Comparison of ENCODE assay signal across 8 cellular contexts in genomic region chr4:99998062-99998880, GRCh38. TPM values are rescaled to one million over a fixed set of nuclear protein-coding genes. Genes with fewer than 3 reads are reported as not detected.
DNase-seq lines count a peak whose midpoint lies in the region; ATAC-seq and TF ChIP-seq lines count a peak whose summit lies in the region.

No MANE protein-coding gene starts in this region.

- DNase-seq in activated T-cell treated with anti-CD3 and anti-CD28 coated beads, Interleukin-2, amount 50 U/mL, for 4 hours, result no peak
- DNase-seq in activated T-cell treated with anti-CD3 and anti-CD28 coated beads, Interleukin-2, amount 50 U/mL, for 48 hours, result no peak
- peak; percentile 5 for DNase-seq in SW480 (ENCODE audit: low spot score)
- peak; percentile 61 for DNase-seq in iris pigment epithelial cell (ENCODE audit: low read depth)
- no peak for DNase-seq in esophagus squamous epithelium (lab: John Stamatoyannopoulos, UW)
- DNase-seq in SK-N-DZ (ENCODE audit: low spot score), result no peak
- no peak for DNase-seq in germinal center (ENCODE audit: low spot score)

- no peak overlapping the region for H3K4me3 ChIP-seq in esophagus squamous epithelium

- H3K36me3 ChIP-seq in esophagus squamous epithelium, result no peaks in the 10 kb centered on the region

- WGBS in esophagus squamous epithelium, 2 donors, result 41 to 45% methylated on average over 2 of the region's 2 CpGs

- peaks cover 0 to 9% (median 0%) of the 10 kb centered on the region in 3 donors for H3K4me1 ChIP-seq in esophagus squamous epithelium

- intact Hi-C loops in esophagus squamous epithelium (cut with DNase I), result no loop called here

- TF ChIP-seq CTCF in esophagus squamous epithelium (IDR thresholded peaks at IDR 0.05), result peak in 3 of 6 experiments; percentile 18 to 49 (median 34)

- no peaks in the 10 kb centered on the region for H3K27me3 ChIP-seq in esophagus squamous epithelium

- H3K36me3 Mint-ChIP-seq in activated T-cell treated with anti-CD3 and anti-CD28 coated beads, Interleukin-2, amount 50 U/mL, for 4 hours (ENCODE audit: insufficient read depth), result no peaks in the 10 kb centered on the region

- no peak overlapping the region for H3K4me3 Mint-ChIP-seq in activated T-cell treated with anti-CD3 and anti-CD28 coated beads, Interleukin-2, amount 50 U/mL, for 4 hours

- H3K27me3 Mint-ChIP-seq in activated T-cell treated with anti-CD3 and anti-CD28 coated beads, Interleukin-2, amount 50 U/mL, for 4 hours (ENCODE audit: low read depth), result no peaks in the 10 kb centered on the region

- H3K9me3 Mint-ChIP-seq in activated T-cell treated with anti-CD3 and anti-CD28 coated beads, Interleukin-2, amount 50 U/mL, for 4 hours, result no peaks in the 10 kb centered on the region

- H3K27ac ChIP-seq in esophagus squamous epithelium, result no peak overlapping the region

- H3K4me1 Mint-ChIP-seq in activated T-cell treated with anti-CD3 and anti-CD28 coated beads, Interleukin-2, amount 50 U/mL, for 4 hours (ENCODE audit: low read depth), result no peaks in the 10 kb centered on the region

- TF ChIP-seq POLR2A in esophagus squamous epithelium (IDR thresholded peaks at IDR 0.05), result no peak

- H3K9me3 ChIP-seq in esophagus squamous epithelium, result no peaks in the 10 kb centered on the region

- peak; percentile 32 to 57 for ATAC-seq in activated T-cell treated with anti-CD3 and anti-CD28 coated beads, Interleukin-2, amount 50 U/mL, for 4 hours
- ATAC-seq in HG03469 (IDR thresholded peaks at IDR 0.05; ENCODE audit: unreplicated experiment), result peak; percentile 55

RNA-seq across cellular contexts. Expression of gene H2AZ1, which starts 48.2 kb away (rescaled TPM):
- total RNA-seq in activated T-cell treated with anti-CD3 and anti-CD28 coated beads, Interleukin-2, amount 50 U/mL, for 4 hours, result 100 to 1,000 TPM; 358 to 431 (median 388) TPM
- total RNA-seq in esophagus squamous epithelium, result 100 to 1,000 TPM; 109 to 419 (median 322) TPM
- polyA plus RNA-seq in SK-N-DZ (2014; cell fraction: cytosol; rRNA removed), result 1,104 and 1,504 TPM in 2 replicates
- 763 and 1,237 TPM in 2 replicates for polyA plus RNA-seq in SK-N-DZ (2014; cell fraction: nucleus; rRNA removed)

RNA-seq across cellular contexts. Expression of gene DNAJB14, which starts 51.9 kb away (rescaled TPM):
- 10 to 100 TPM; 38.8 to 42.4 (median 40.5) TPM for total RNA-seq in activated T-cell treated with anti-CD3 and anti-CD28 coated beads, Interleukin-2, amount 50 U/mL, for 4 hours
- 10 to 100 TPM; 19.6 to 41.5 (median 27.3) TPM for total RNA-seq in esophagus squamous epithelium
- polyA plus RNA-seq in SK-N-DZ (2014; cell fraction: cytosol; rRNA removed), result 10.7 and 15.2 TPM in 2 replicates
- 19.3 and 26.3 TPM in 2 replicates for polyA plus RNA-seq in SK-N-DZ (2014; cell fraction: nucleus; rRNA removed)

Comparison
In these comparisons a context has a peak if more than half of its experiments do, and no peak if none do; other contexts are left out.
1. DNase-seq: peak in SW480 (single experiment) and iris pigment epithelial cell (single experiment); none in activated T-cell treated with anti-CD3 and anti-CD28 coated beads, Interleukin-2, amount 50 U/mL, for 4 hours (single experiment), activated T-cell treated with anti-CD3 and anti-CD28 coated beads, Interleukin-2, amount 50 U/mL, for 48 hours (0 of 2), esophagus squamous epithelium (single experiment), SK-N-DZ (single experiment) and germinal center (single experiment).